Comparison of ENCODE assay signal across 28 cellular contexts in the genomic region with DNA sequence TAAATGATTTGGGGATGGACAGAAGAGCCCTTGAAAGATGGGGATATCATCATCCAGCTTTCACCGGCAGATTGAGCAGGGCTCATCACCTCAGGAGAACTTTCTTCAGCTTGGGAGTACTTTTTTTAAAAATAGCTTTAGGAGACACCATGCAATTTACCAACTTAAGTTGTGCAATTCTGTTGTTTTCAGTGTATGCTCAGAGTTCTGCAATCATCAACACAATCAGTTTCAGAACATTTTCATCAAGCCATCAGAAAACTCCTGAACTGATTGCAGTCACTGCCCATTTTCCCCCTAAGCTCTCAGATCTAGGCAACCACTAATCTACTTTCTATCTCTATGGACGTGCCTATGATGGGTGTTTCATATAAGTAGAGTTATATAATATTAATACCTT.
DNase-seq lines count a peak whose midpoint lies in the region; FAIRE-seq and TF ChIP-seq lines count a peak whose summit lies in the region.
"Had no signal": no experiment of that assay in that cellular context is flagged by ENCODE, and none has a peak within 500 bp of the region (broad histone marks: within the 10 kb centered on the region; RNA-seq: fewer than 3 reads in every experiment).

No MANE protein-coding gene starts in this region.

- H3K79me2 ChIP-seq in ACC112 (ENCODE audit: control insufficient read depth, insufficient read depth, low read length, unreplicated experiment) (peaks cover 26% of the 10 kb centered on the region), keratinocyte (ENCODE audit: control insufficient read depth, insufficient read depth, low read length) (peaks cover 13% of the 10 kb centered on the region)

- DNase-seq in NCI-H226 (peak; percentile 30), cardiac fibroblast (ENCODE audit: low read depth in 2 of 2) (peak; percentile 58 to 79), keratinocyte (ENCODE audit: low read depth, low spot score) (no peak), NAMALWA (ENCODE audit: low spot score) (no peak), lower leg skin (ENCODE audit: low spot score in 2 of 2) (no peak), brain microvascular endothelial cell (no peak), NCI-H2196 (lab: John Stamatoyannopoulos, UW; ENCODE audit: unreplicated experiment) (no peak)
- DNase-seq: ACHN; activated CD4-positive, alpha-beta T cell treated with anti-CD3 and anti-CD28 coated beads for 4 hours; activated effector memory CD4-positive, alpha-beta T cell treated with Interleukin-2 at 50 U/mL for 16 hours; activated naive CD8-positive, alpha-beta T cell treated with anti-CD3 and anti-CD28 coated beads for 36 hours; cerebellar nuclear complex; foreskin melanocyte; Kasumi-1; NCI-H1092 treated with DMSO at 0.1 percent for 48 hours; NCI-H2081; NCI-H446; PC-3; Right ventricle myocardium superior; stimulated activated CD4-positive, alpha-beta T cell treated with anti-CD3 and anti-CD28 coated beads, Interleukin-1b, Interleukin-23, amount 100 ng/mL, for 48 hours; stimulated activated CD8-positive, alpha-beta memory T cell treated with anti-CD3 and anti-CD28 coated beads, Interleukin-4, amount 100 ng/mL, for 48 hours; stimulated activated naive CD8-positive, alpha-beta T cell treated with anti-CD3 and anti-CD28 coated beads, Interleukin-15, amount 100 ng/mL, for 72 hours; thyroid gland had no signal

- no peak overlapping the region for H3K9ac ChIP-seq in keratinocyte (ENCODE audit: control insufficient read depth, extremely low read depth, insufficient read depth, low read length)
- H3K9ac ChIP-seq: BLaER1 had no signal

- H3K27me3 ChIP-seq in ACC112 (ENCODE audit: insufficient read depth, low read length) (no peaks in the 10 kb centered on the region), keratinocyte (ENCODE audit: control insufficient read depth, extremely low read depth, insufficient read depth, low read length) (no peaks in the 10 kb centered on the region), brain microvascular endothelial cell (replicated peaks) (no peaks in the 10 kb centered on the region)
- H3K27me3 ChIP-seq: BLaER1, thyroid gland had no signal

- dilution Hi-C loops in keratinocyte (cut with MboI; ENCODE audit: extremely low pct_ligation_motif_present, low sequenced_read_pairs): no loop called here

- FAIRE-seq in keratinocyte (lab: Jason Lieb, UNC): peak; percentile 32

- no peaks in the 10 kb centered on the region for H3K9me1 ChIP-seq in keratinocyte (ENCODE audit: control insufficient read depth, extremely low read depth, insufficient read depth, low read length)

- no peak overlapping the region for H3K4me3 ChIP-seq in ACC112 (ENCODE audit: low read depth, low read length)
- no peak overlapping the region for H3K4me3 ChIP-seq in cardiac fibroblast (replicated peaks in 1 of 2; ENCODE audit: low read depth in 2 of 2, low read length in 2 of 2)
- H3K4me3 ChIP-seq in keratinocyte (ENCODE audit: control insufficient read depth in 2 of 3, extremely low read depth in 1 of 3, insufficient read depth in 2 of 3, low read depth in 1 of 3, low read length in 3 of 3): no peak overlapping the region
- H3K4me3 ChIP-seq in lower leg skin (ENCODE audit: low read depth, poor library complexity, severe bottlenecking): no peak overlapping the region
- no peak overlapping the region for H3K4me3 ChIP-seq in brain microvascular endothelial cell (ENCODE audit: low read depth, low read length)
- H3K4me3 ChIP-seq: BLaER1, smooth muscle cell, thyroid gland had no signal

- H3K9me3 ChIP-seq in keratinocyte (ENCODE audit: control insufficient read depth, low read depth, low read length): peaks cover 32% of the 10 kb centered on the region
- H3K9me3 ChIP-seq: thyroid gland had no signal

- H3K4me1 ChIP-seq in ACC112 (ENCODE audit: control insufficient read depth, insufficient read depth, low read length, unreplicated experiment) (peaks cover 50% of the 10 kb centered on the region), keratinocyte (ENCODE audit: control insufficient read depth, extremely low read depth, insufficient read depth, low read length) (peaks cover 16% of the 10 kb centered on the region)

- H3K36me3 ChIP-seq in ACC112 (ENCODE audit: insufficient read depth, low read length): peaks cover 83% of the 10 kb centered on the region
- H3K36me3 ChIP-seq in keratinocyte (ENCODE audit: control insufficient read depth in 2 of 2, extremely low read depth in 1 of 2, insufficient read depth in 2 of 2, low read length in 2 of 2): peaks cover 20 to 34% of the 10 kb centered on the region in 2 experiments
- H3K36me3 ChIP-seq in brain microvascular endothelial cell (replicated peaks): peaks cover 33% of the 10 kb centered on the region

- H4K20me1 ChIP-seq in keratinocyte (ENCODE audit: control insufficient read depth, extremely low read depth, insufficient read depth, low read length): no peaks in the 10 kb centered on the region
- H4K20me1 ChIP-seq: BLaER1 had no signal

- 81% methylated on average over 2 of the region's 2 CpGs for WGBS in lower leg skin, 2 donors

- no peak overlapping the region for H3K4me2 ChIP-seq in keratinocyte (ENCODE audit: control insufficient read depth, extremely low read depth, insufficient read depth, low read depth, low read length)
- H3K4me2 ChIP-seq: BLaER1, smooth muscle cell had no signal

- H3K27ac ChIP-seq in ACC112 (ENCODE audit: low read depth, low read length) (peak overlapping the region; percentile 74), keratinocyte (ENCODE audit: control insufficient read depth, insufficient read depth, low read length) (no peak overlapping the region), brain microvascular endothelial cell (no peak overlapping the region)
- H3K27ac ChIP-seq: BLaER1, epithelial cell of prostate, HL-60, thyroid gland had no signal

- in situ Hi-C loops in brain microvascular endothelial cell (cut with HindIII; ENCODE audit: low pct_ligation_motif_present, low sequenced_read_pairs): no loop called here

- intact Hi-C loops in lower leg skin (cut with DNase I; ENCODE audit: low total_unique reads): no loop called here

- TF ChIP-seq CTCF in cardiac fibroblast (IDR thresholded peaks at IDR 0.05; ENCODE audit: low read depth, low read length): no peak
- TF ChIP-seq CTCF in keratinocyte (optimal IDR thresholded peaks at IDR 0.05 in 1 of 3, IDR thresholded peaks at IDR 0.05 in 1 of 3, conservative IDR thresholded peaks at IDR 0.05 in 1 of 3; ENCODE audit: extremely low read depth in 1 of 3, insufficient read depth in 2 of 3, low read length in 3 of 3): no peak
- no peak for TF ChIP-seq CTCF in lower leg skin (IDR thresholded peaks at IDR 0.05)
- no peak for TF ChIP-seq CTCF in brain microvascular endothelial cell (IDR thresholded peaks at IDR 0.05; ENCODE audit: low read depth, low read length, missing control alignments)

- no peak for TF ChIP-seq POLR2A in lower leg skin (IDR thresholded peaks at IDR 0.05)

- no peak overlapping the region for H2AFZ ChIP-seq in ACC112 (ENCODE audit: low read length, unreplicated experiment)
- no peak overlapping the region for H2AFZ ChIP-seq in keratinocyte (ENCODE audit: control insufficient read depth, low read length)

Comparison
In these comparisons a context has a peak if more than half of its experiments do, and no peak if none do; other contexts are left out.
1. DNase-seq: peak in NCI-H226 (single experiment) and cardiac fibroblast (2 of 2); none in keratinocyte (single experiment), NAMALWA (single experiment), lower leg skin (0 of 2), brain microvascular endothelial cell (single experiment) and NCI-H2196 (single experiment).